ENCODE assay signal across 9 cellular contexts in genomic region chr5:139745121-139745799, GRCh38. TPM values are rescaled to one million over a fixed set of nuclear protein-coding genes. Genes with fewer than 3 reads are reported as not detected.
DNase-seq lines count a peak whose midpoint lies in the region; ATAC-seq, FAIRE-seq and TF ChIP-seq lines count a peak whose summit lies in the region.
"Had no signal": no experiment of that assay in that cellular context is flagged by ENCODE, and none has a peak within 500 bp of the region (broad histone marks: within the 10 kb centered on the region; RNA-seq: fewer than 3 reads in every experiment).

No MANE protein-coding gene starts in this region.

- no peaks in the 10 kb centered on the region for H3K9me3 ChIP-seq in mucosa of descending colon

- peaks cover 2% of the 10 kb centered on the region for H3K36me3 Mint-ChIP-seq in T-helper 2 cell treated with Interferon-gamma antibody and Interleukin-4, amounts not matched to agents 5 μg/mL and 100 μg/mL, for 36 hours (ENCODE audit: low read depth)
- H3K36me3 Mint-ChIP-seq: activated naive CD8-positive, alpha-beta T cell had no signal

- H3K4me1 ChIP-seq in mucosa of descending colon (ENCODE audit: low read depth): peaks cover 23% of the 10 kb centered on the region

- peaks cover 41% of the 10 kb centered on the region for H3K27me3 Mint-ChIP-seq in T-helper 2 cell treated with Interferon-gamma antibody and Interleukin-4, amounts not matched to agents 5 μg/mL and 100 μg/mL, for 36 hours (ENCODE audit: low read depth)
- H3K27me3 Mint-ChIP-seq: activated naive CD8-positive, alpha-beta T cell had no signal

- peaks cover 20% of the 10 kb centered on the region for H3K27me3 ChIP-seq in bronchial epithelial cell (ENCODE audit: control insufficient read depth, insufficient read depth, low read length)

- no peaks in the 10 kb centered on the region for H3K9me3 Mint-ChIP-seq in T-helper 2 cell treated with Interferon-gamma antibody and Interleukin-4, amounts not matched to agents 5 μg/mL and 100 μg/mL, for 36 hours

- TF ChIP-seq POLR2A in GM12892 (IDR thresholded peaks at IDR 0.05; ENCODE audit: low read depth, low read length): no peak

- peak; percentile 36 for DNase-seq in T-helper 2 cell treated with Interferon-gamma antibody and Interleukin-4, amounts not matched to agents 5 μg/mL and 100 μg/mL, for 36 hours (ENCODE audit: low spot score)
- no peak for DNase-seq in T-helper 2 cell
- DNase-seq in M059J (ENCODE audit: low read depth): peak; percentile 97
- peak; percentile 59 for DNase-seq in bronchial epithelial cell (ENCODE audit: low read depth)
- peak in 1 of 3 donors; percentile 77 for DNase-seq in mucosa of descending colon
- DNase-seq in GM12892 (ENCODE audit: insufficient read length): no peak
- no peak for DNase-seq in NCI-H1436 treated with DMSO at 0.1 percent for 48 hours (lab: John Stamatoyannopoulos, UW)

- intact Hi-C loops in mucosa of descending colon (cut with DNase I, micrococcal nuclease): no loop called here

- FAIRE-seq in bronchial epithelial cell (lab: Jason Lieb, UNC) (no peak), GM12892 (lab: Jason Lieb, UNC) (no peak)

- H3K4me3 ChIP-seq in bronchial epithelial cell (ENCODE audit: low read depth, low read length) (no peak overlapping the region), mucosa of descending colon (no peak overlapping the region)

- H3K4me3 Mint-ChIP-seq in T-helper 2 cell treated with Interferon-gamma antibody and Interleukin-4, amounts not matched to agents 5 μg/mL and 100 μg/mL, for 36 hours: no peak overlapping the region

- TF ChIP-seq CTCF in bronchial epithelial cell (IDR thresholded peaks at IDR 0.05; ENCODE audit: insufficient read depth, low read length, severe bottlenecking) (no peak), mucosa of descending colon (IDR thresholded peaks at IDR 0.05) (no peak)

- H3K36me3 ChIP-seq in bronchial epithelial cell (ENCODE audit: control insufficient read depth, insufficient read depth, low read length) (no peaks in the 10 kb centered on the region), mucosa of descending colon (ENCODE audit: low read depth) (no peaks in the 10 kb centered on the region)

- no peak overlapping the region for H3K27ac Mint-ChIP-seq in T-helper 2 cell treated with Interferon-gamma antibody and Interleukin-4, amounts not matched to agents 5 μg/mL and 100 μg/mL, for 36 hours
- H3K27ac Mint-ChIP-seq: activated naive CD8-positive, alpha-beta T cell had no signal

- ATAC-seq in mucosa of descending colon (peak; percentile 3), HG03342 (IDR thresholded peaks at IDR 0.05; ENCODE audit: unreplicated experiment) (no peak)

- H3K4me1 Mint-ChIP-seq in T-helper 2 cell treated with Interferon-gamma antibody and Interleukin-4, amounts not matched to agents 5 μg/mL and 100 μg/mL, for 36 hours (ENCODE audit: low read depth): peaks cover 11% of the 10 kb centered on the region

RNA-seq across cellular contexts. Expression of gene PSD2, which starts 50.3 kb away (rescaled TPM):
- 0.15 TPM in 1 of 2 replicates, not detected in the other for total RNA-seq in M059J (2014; rRNA removed; shearing (Covaris generic))
- total RNA-seq in bronchial epithelial cell (under 0.01 TPM in 1 of 2 replicates, not detected in the other), mucosa of descending colon (under 1 TPM in 2 of 3 donors, not detected in 1; 0.07 to 0.25 TPM)
- polyA plus RNA-seq in GM12892 (2012; ENCODE audit: missing spikeins): not detected

Comparison
In these comparisons a context has a peak if more than half of its experiments do, and no peak if none do; other contexts are left out.
1. DNase-seq: peak in T-helper 2 cell treated with Interferon-gamma antibody and Interleukin-4, amounts not matched to agents 5 μg/mL and 100 μg/mL, for 36 hours (single experiment), M059J (single experiment) and bronchial epithelial cell (single experiment); none in T-helper 2 cell (0 of 5), GM12892 (single experiment) and NCI-H1436 treated with DMSO at 0.1 percent for 48 hours (single experiment).